1 cellular context compared by ENCODE assay signal in the genomic region with DNA sequence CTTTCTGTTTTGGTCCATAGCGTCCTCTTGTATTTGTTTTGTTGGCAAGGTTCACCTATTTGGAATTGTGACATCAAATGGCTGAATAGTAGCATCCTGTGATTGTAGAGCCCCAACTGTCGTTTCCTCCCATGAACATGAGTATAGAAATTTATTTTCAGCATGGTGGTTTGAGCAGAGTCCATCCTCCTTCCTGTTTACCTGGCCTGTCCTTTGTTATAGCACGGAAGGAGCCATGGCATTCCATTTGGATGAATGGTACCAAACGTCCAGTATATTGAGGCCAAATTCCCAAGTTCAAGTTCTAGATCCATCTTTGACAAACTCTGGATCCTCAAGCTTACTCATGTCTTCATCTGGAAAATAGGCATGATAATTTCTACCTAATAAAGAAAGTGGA.
TF ChIP-seq lines count a peak whose summit lies in the region.

No MANE protein-coding gene starts in this region.

TF ChIP-seq in HepG2, 621 proteins besides CTCF, POLR2A, EP300 and RAD21 (continued from another document):
- TF ChIP-seq ZNF34 (CRISPR knock-in tag; IDR thresholded peaks at IDR 0.05; ENCODE audit: borderline replicate concordance) (no peak), SOX5 (CRISPR knock-in tag; IDR thresholded peaks at IDR 0.05; ENCODE audit: borderline replicate concordance) (peak; percentile 93), ELF3 (CRISPR knock-in tag; IDR thresholded peaks at IDR 0.05) (peak; percentile 89), TOE1 (CRISPR knock-in tag; IDR thresholded peaks at IDR 0.05) (no peak), NFIC (IDR thresholded peaks at IDR 0.05; ENCODE audit: low read length) (peak; percentile 47; the same call in 1 of the 2 replicates), NR2F6 (IDR thresholded peaks at IDR 0.05) (no peak), NR2F6 (CRISPR knock-in tag; IDR thresholded peaks at IDR 0.05) (peak; percentile 28; the same call in 1 of the 2 replicates), HOXA7 (CRISPR knock-in tag; IDR thresholded peaks at IDR 0.05) (no peak), SALL1 (CRISPR knock-in tag; IDR thresholded peaks at IDR 0.05) (peak; percentile 40; the same call in 1 of the 2 replicates), ZNF562 (CRISPR knock-in tag; IDR thresholded peaks at IDR 0.05; ENCODE audit: borderline replicate concordance) (no peak), ZNF263 (CRISPR knock-in tag; IDR thresholded peaks at IDR 0.05) (no peak), ZNF850 (CRISPR knock-in tag; conservative IDR thresholded peaks at IDR 0.05) (no peak), ZNF317 (CRISPR knock-in tag; IDR thresholded peaks at IDR 0.05) (no peak), SKI (IDR thresholded peaks at IDR 0.05; ENCODE audit: partially characterized antibody) (peak; percentile 26), ZNF570 (CRISPR knock-in tag; IDR thresholded peaks at IDR 0.05; ENCODE audit: borderline replicate concordance) (no peak), ZMYM3 (CRISPR knock-in tag; IDR thresholded peaks at IDR 0.05) (no peak), EHMT2 (IDR thresholded peaks at IDR 0.05; ENCODE audit: borderline replicate concordance, low read depth, low read length) (0 out of 2 replicates have a peak, but pooled peaks have one; percentile 29), BCL6 (CRISPR knock-in tag; IDR thresholded peaks at IDR 0.05) (0 out of 2 replicates have a peak, but pooled peaks have one; percentile 42), RARA (CRISPR knock-in tag; IDR thresholded peaks at IDR 0.05) (peak; percentile 79), FOXA1 (IDR thresholded peaks at IDR 0.05) (no peak), FOXA1 (CRISPR knock-in tag; IDR thresholded peaks at IDR 0.05) (0 out of 2 replicates have a peak, but pooled peaks have one; percentile 24), ZNF251 (CRISPR knock-in tag; IDR thresholded peaks at IDR 0.05) (no peak), RXRB (CRISPR knock-in tag; IDR thresholded peaks at IDR 0.05; ENCODE audit: borderline replicate concordance) (peak; percentile 71), TBL1XR1 (IDR thresholded peaks at IDR 0.05; ENCODE audit: borderline replicate concordance, low read length, partially characterized antibody) (peak; percentile 39), ZBTB21 (CRISPR knock-in tag; IDR thresholded peaks at IDR 0.05) (0 out of 2 replicates have a peak, but pooled peaks have one; percentile 28), FOXP1 (IDR thresholded peaks at IDR 0.05) (0 out of 2 replicates have a peak, but pooled peaks have one; percentile 31), FOXP1 (CRISPR knock-in tag; IDR thresholded peaks at IDR 0.05) (peak; percentile 92), ZSCAN9 (CRISPR knock-in tag; IDR thresholded peaks at IDR 0.05; ENCODE audit: borderline replicate concordance) (no peak), TCF7 (IDR thresholded peaks at IDR 0.05; ENCODE audit: low read depth) (peak; percentile 11; the same call in 1 of the 2 replicates), CREM (IDR thresholded peaks at IDR 0.05) (0 out of 2 replicates have a peak, but pooled peaks have one; percentile 13), CREM (CRISPR knock-in tag; IDR thresholded peaks at IDR 0.05) (no peak), CENPX (CRISPR knock-in tag; IDR thresholded peaks at IDR 0.05) (no peak), FOSL2 (CRISPR knock-in tag; IDR thresholded peaks at IDR 0.05) (peak; percentile 91), ZNF629 (CRISPR knock-in tag; conservative IDR thresholded peaks at IDR 0.05) (peak; percentile 73), ASH2L (IDR thresholded peaks at IDR 0.05; ENCODE audit: insufficient read length, low read depth, low read length) (peak; percentile 25), GABPA (IDR thresholded peaks at IDR 0.05; ENCODE audit: low read depth, low read length) (no peak), GABPA (CRISPR knock-in tag; IDR thresholded peaks at IDR 0.05; ENCODE audit: low read depth) (peak; percentile 65), ESRRA (CRISPR knock-in tag; IDR thresholded peaks at IDR 0.05; ENCODE audit: low read depth) (0 out of 2 replicates have a peak, but pooled peaks have one; percentile 30), RBM22 (optimal IDR thresholded peaks at IDR 0.05; ENCODE audit: low read length) (peak; percentile 25), ZFP1 (CRISPR knock-in tag; IDR thresholded peaks at IDR 0.05) (0 out of 2 replicates have a peak, but pooled peaks have one; percentile 43), HCFC1 (IDR thresholded peaks at IDR 0.05; ENCODE audit: low read depth, low read length) (no peak), HOXA3 (CRISPR knock-in tag; IDR thresholded peaks at IDR 0.05) (no peak), TAF1 (CRISPR knock-in tag; IDR thresholded peaks at IDR 0.05) (no peak), ZNF547 (CRISPR knock-in tag; IDR thresholded peaks at IDR 0.05) (no peak)
- TF ChIP-seq, protein P1, sequence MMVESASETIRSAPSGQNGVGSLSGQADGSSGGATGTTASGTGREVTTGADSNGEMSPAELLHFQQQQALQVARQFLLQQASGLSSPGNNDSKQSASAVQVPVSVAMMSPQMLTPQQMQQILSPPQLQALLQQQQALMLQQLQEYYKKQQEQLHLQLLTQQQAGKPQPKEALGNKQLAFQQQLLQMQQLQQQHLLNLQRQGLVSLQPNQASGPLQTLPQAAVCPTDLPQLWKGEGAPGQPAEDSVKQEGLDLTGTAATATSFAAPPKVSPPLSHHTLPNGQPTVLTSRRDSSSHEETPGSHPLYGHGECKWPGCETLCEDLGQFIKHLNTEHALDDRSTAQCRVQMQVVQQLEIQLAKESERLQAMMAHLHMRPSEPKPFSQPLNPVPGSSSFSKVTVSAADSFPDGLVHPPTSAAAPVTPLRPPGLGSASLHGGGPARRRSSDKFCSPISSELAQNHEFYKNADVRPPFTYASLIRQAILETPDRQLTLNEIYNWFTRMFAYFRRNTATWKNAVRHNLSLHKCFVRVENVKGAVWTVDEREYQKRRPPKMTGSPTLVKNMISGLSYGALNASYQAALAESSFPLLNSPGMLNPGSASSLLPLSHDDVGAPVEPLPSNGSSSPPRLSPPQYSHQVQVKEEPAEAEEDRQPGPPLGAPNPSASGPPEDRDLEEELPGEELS (CRISPR knock-in tag; IDR thresholded peaks at IDR 0.05) = peak; percentile 86
- TF ChIP-seq, protein P2, sequence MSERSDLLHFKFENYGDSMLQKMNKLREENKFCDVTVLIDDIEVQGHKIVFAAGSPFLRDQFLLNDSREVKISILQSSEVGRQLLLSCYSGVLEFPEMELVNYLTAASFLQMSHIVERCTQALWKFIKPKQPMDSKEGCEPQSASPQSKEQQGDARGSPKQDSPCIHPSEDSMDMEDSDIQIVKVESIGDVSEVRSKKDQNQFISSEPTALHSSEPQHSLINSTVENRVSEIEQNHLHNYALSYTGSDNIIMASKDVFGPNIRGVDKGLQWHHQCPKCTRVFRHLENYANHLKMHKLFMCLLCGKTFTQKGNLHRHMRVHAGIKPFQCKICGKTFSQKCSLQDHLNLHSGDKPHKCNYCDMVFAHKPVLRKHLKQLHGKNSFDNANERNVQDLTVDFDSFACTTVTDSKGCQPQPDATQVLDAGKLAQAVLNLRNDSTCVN (CRISPR knock-in tag; IDR thresholded peaks at IDR 0.05; ENCODE audit: borderline replicate concordance) = peak; percentile 78; the same call in 1 of the 2 replicates
- TF ChIP-seq, protein P3, sequence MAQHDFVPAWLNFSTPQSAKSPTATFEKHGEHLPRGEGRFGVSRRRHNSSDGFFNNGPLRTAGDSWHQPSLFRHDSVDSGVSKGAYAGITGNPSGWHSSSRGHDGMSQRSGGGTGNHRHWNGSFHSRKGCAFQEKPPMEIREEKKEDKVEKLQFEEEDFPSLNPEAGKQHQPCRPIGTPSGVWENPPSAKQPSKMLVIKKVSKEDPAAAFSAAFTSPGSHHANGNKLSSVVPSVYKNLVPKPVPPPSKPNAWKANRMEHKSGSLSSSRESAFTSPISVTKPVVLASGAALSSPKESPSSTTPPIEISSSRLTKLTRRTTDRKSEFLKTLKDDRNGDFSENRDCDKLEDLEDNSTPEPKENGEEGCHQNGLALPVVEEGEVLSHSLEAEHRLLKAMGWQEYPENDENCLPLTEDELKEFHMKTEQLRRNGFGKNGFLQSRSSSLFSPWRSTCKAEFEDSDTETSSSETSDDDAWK (CRISPR knock-in tag; IDR thresholded peaks at IDR 0.05) = no peak
- TF ChIP-seq, protein P4, sequence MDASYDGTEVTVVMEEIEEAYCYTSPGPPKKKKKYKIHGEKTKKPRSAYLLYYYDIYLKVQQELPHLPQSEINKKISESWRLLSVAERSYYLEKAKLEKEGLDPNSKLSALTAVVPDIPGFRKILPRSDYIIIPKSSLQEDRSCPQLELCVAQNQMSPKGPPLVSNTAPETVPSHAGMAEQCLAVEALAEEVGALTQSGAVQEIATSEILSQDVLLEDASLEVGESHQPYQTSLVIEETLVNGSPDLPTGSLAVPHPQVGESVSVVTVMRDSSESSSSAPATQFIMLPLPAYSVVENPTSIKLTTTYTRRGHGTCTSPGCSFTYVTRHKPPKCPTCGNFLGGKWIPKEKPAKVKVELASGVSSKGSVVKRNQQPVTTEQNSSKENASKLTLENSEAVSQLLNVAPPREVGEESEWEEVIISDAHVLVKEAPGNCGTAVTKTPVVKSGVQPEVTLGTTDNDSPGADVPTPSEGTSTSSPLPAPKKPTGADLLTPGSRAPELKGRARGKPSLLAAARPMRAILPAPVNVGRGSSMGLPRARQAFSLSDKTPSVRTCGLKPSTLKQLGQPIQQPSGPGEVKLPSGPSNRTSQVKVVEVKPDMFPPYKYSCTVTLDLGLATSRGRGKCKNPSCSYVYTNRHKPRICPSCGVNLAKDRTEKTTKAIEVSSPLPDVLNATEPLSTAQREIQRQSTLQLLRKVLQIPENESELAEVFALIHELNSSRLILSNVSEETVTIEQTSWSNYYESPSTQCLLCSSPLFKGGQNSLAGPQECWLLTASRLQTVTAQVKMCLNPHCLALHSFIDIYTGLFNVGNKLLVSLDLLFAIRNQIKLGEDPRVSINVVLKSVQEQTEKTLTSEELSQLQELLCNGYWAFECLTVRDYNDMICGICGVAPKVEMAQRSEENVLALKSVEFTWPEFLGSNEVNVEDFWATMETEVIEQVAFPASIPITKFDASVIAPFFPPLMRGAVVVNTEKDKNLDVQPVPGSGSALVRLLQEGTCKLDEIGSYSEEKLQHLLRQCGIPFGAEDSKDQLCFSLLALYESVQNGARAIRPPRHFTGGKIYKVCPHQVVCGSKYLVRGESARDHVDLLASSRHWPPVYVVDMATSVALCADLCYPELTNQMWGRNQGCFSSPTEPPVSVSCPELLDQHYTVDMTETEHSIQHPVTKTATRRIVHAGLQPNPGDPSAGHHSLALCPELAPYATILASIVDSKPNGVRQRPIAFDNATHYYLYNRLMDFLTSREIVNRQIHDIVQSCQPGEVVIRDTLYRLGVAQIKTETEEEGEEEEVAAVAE (CRISPR knock-in tag; IDR thresholded peaks at IDR 0.05; ENCODE audit: borderline replicate concordance) = no peak
